In genomic region chr5:81971694-81972495, GRCh38 we compare ENCODE assay signal across 8 cellular contexts. TPM values are rescaled to one million over a fixed set of nuclear protein-coding genes. Genes with fewer than 3 reads are reported as not detected.
DNase-seq lines count a peak whose midpoint lies in the region; ATAC-seq and TF ChIP-seq lines count a peak whose summit lies in the region.

ATG10 (plus strand) TSS chr5:81972023; CDS start chr5:81987571, 15,548 bp downstream.

- TF ChIP-seq CTCF in AG10803 (conservative IDR thresholded peaks at IDR 0.05; ENCODE audit: low read length): no peak
- no peak for TF ChIP-seq CTCF in kidney epithelial cell (IDR thresholded peaks at IDR 0.05; ENCODE audit: insufficient read depth, low read length, poor library complexity, severe bottlenecking)

- DNase-seq in AG10803 (ENCODE audit: low read depth) (peak; percentile 88), NCI-H446 (lab: John Stamatoyannopoulos, UW) (peak; percentile 90 to 95), cerebellar nuclear complex (lab: John Stamatoyannopoulos, UW) (peak; percentile 54 to 62), kidney epithelial cell (ENCODE audit: low read depth) (peak; percentile 51)
- peak; percentile 89 for DNase-seq in activated CD4-positive, CD25-positive, alpha-beta regulatory T cell treated with anti-CD3 and anti-CD28 coated beads, Interleukin-2, amount 50 U/mL, for 72 hours
- peak; percentile 93 for DNase-seq in stimulated activated CD4-positive, alpha-beta T cell treated with anti-CD3 and anti-CD28 coated beads, Interleukin-15, amount 100 ng/mL, for 24 hours

- H3K27me3 ChIP-seq in kidney epithelial cell (ENCODE audit: control insufficient read depth, insufficient read depth, low read length): no peaks in the 10 kb centered on the region

- ATAC-seq in GM19043 (IDR thresholded peaks at IDR 0.05; ENCODE audit: low read depth, unreplicated experiment): peak; percentile 95
- ATAC-seq in HG03354 (IDR thresholded peaks at IDR 0.05; ENCODE audit: poor library complexity, severe bottlenecking, unreplicated experiment): peak; percentile 93

- H3K4me3 ChIP-seq in AG10803 (ENCODE audit: low read length) (peak within 1 kb of the TSS; percentile 91), kidney epithelial cell (ENCODE audit: low read depth, low read length) (peak within 1 kb of the TSS; percentile 62)

- no peaks in the 10 kb centered on the region for H3K36me3 ChIP-seq in kidney epithelial cell (ENCODE audit: control insufficient read depth, insufficient read depth, low read length)

RNA-seq across cellular contexts. Expression of gene ATG10, which starts in this region (rescaled TPM):
- total RNA-seq in kidney epithelial cell: 6.4 and 11.4 TPM in 2 replicates

Comparison
In these comparisons a context has a peak if more than half of its experiments do, and no peak if none do; other contexts are left out.
1. Peak in every context shown above with its lines: DNase-seq, ATAC-seq and H3K4me3 ChIP-seq.